Comparison of ENCODE assay signal across 8 cellular contexts in the genomic region with DNA sequence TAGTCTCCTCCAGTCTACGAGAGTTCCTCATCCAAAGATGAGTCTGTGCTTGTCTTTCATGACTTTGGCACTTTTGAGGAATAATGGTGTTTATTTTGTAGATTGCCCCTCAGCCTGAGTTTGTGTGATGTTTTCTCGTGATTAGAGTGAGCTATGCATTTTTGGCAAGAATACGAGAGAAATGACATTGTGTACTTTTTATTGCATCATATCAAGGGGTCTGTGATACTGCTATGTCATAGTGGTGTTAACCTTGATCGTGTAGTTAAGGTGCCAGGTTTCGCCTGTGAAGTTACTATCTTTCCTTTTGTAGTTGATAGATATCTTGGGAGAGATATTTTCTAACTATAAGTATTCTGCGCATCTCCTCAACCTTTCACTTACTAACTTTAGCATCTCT. TPM values are rescaled to one million over a fixed set of nuclear protein-coding genes. Genes with fewer than 3 reads are reported as not detected.
"Had no signal": no experiment of that assay in that cellular context is flagged by ENCODE, and none has a peak within 500 bp of the region (broad histone marks: within the 10 kb centered on the region; RNA-seq: fewer than 3 reads in every experiment).

No MANE protein-coding gene starts in this region.

- H3K9me3 ChIP-seq: HAP-1 had no signal

- FAIRE-seq: HTR-8/SVneo had no signal

- H3K4me3 ChIP-seq: HAP-1 had no signal

- DNase-seq: GOT3, H7, HFFc6, Kasumi-1, KBM-7 had no signal

RNA-seq across cellular contexts. Expression of a gene that starts 22.5 kb away (rescaled TPM):
- total RNA-seq: H7, HT-29 had no signal
